In the genomic region with DNA sequence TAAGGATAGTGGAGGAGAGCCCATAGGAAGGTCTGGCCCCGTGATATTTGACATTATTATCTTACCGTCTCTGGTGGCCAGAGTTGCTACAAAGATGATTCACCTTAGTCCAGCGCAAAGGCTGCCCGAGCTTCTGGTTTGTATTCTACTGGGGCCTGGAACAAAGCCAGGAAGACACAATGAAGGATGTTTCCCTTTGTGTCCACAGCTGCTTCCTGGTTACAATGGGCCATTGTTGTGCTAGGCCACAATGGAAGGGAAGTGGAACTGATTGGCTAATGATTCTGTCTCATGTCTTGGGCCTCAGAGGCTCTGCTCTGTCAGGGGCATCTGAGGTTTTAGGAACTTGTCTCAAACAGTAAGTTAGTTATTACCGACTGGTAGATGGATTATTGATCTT, we compare ENCODE assay signal across 9 cellular contexts.
DNase-seq lines count a peak whose midpoint lies in the region; ATAC-seq and TF ChIP-seq lines count a peak whose summit lies in the region.
"Had no signal": no experiment of that assay in that cellular context is flagged by ENCODE, and none has a peak within 500 bp of the region (broad histone marks: within the 10 kb centered on the region; RNA-seq: fewer than 3 reads in every experiment).

No MANE protein-coding gene starts in this region.

- no peak overlapping the region for H3K27ac Mint-ChIP-seq in MCF 10A (ENCODE audit: low read depth, unreplicated experiment)

- H2AFZ ChIP-seq in MM.1S (ENCODE audit: low read length) = no peak overlapping the region

- H3K4me1 ChIP-seq in MM.1S (ENCODE audit: low read length) (no peaks in the 10 kb centered on the region), mesodermal cell (ENCODE audit: control insufficient read depth, insufficient read depth, low read length, poor library complexity, severe bottlenecking) (no peaks in the 10 kb centered on the region)

- no TSS peak for BruUV-seq in MCF 10A (replicated peaks; lab: Mats Ljungman, UMichigan)

- DNase-seq in A172 (ENCODE audit: low spot score) = peak; percentile 25
- peak; percentile 8 for DNase-seq in MM.1S
- DNase-seq in MCF 10A (ENCODE audit: unreplicated experiment) = peak; percentile 30
- no peak for DNase-seq in activated gamma-delta T cell treated with Interleukin-2 at 50 U/mL for 16 hours
- DNase-seq in NCI-H2171 treated with DMSO at 0.1 percent for 48 hours (lab: John Stamatoyannopoulos, UW) = no peak
- no peak for DNase-seq in activated effector memory CD4-positive, alpha-beta T cell treated with Interleukin-2 at 50 U/mL for 16 hours

- no peaks in the 10 kb centered on the region for H3K36me3 Mint-ChIP-seq in MCF 10A (ENCODE audit: insufficient read depth, unreplicated experiment)

- H3K27ac ChIP-seq in MM.1S (ENCODE audit: low read length) = no peak overlapping the region
- peak overlapping the region; percentile 54 for H3K27ac ChIP-seq in mesodermal cell (ENCODE audit: low read depth, low read length, severe bottlenecking)

- H3K9ac ChIP-seq in MM.1S (ENCODE audit: low read length) = no peak overlapping the region

- no peak overlapping the region for H3K4me2 ChIP-seq in MM.1S (ENCODE audit: low read depth, low read length)

- H3K79me2 ChIP-seq in MM.1S (ENCODE audit: low read length) = no peaks in the 10 kb centered on the region

- intact Hi-C loops in MCF 10A (cut with micrococcal nuclease) = no loop called here

- no peak overlapping the region for H3K4me3 ChIP-seq in MM.1S (ENCODE audit: low read length)
- no peak overlapping the region for H3K4me3 ChIP-seq in mesodermal cell (ENCODE audit: extremely low read depth, insufficient read depth, low read length, poor library complexity, severe bottlenecking)

- TF ChIP-seq CTCF in MM.1S (IDR thresholded peaks at IDR 0.05; ENCODE audit: low read length) = no peak
- no peak for TF ChIP-seq CTCF in MCF 10A (IDR thresholded peaks at IDR 0.05; ENCODE audit: unreplicated experiment)

- 90 to 93% methylated on average over 3 to 4 of the region's 5 CpGs for WGBS in mesodermal cell (ENCODE audit: insufficient coverage in 2 of 2), 2 experiments

- no peak overlapping the region for H3K4me3 Mint-ChIP-seq in MCF 10A (ENCODE audit: unreplicated experiment)

- H3K9me2 ChIP-seq in MM.1S (replicated peaks; ENCODE audit: insufficient read depth, low read length) = no peaks in the 10 kb centered on the region

- H3K27me3 Mint-ChIP-seq in MCF 10A (ENCODE audit: insufficient read depth, unreplicated experiment) = peaks cover under 1% of the 10 kb centered on the region

- H3K36me3 ChIP-seq in MM.1S (replicated peaks; ENCODE audit: insufficient read depth, low read length) = no peaks in the 10 kb centered on the region
- no peaks in the 10 kb centered on the region for H3K36me3 ChIP-seq in mesodermal cell (ENCODE audit: control insufficient read depth, insufficient read depth, low read length)

- POLR2A ChIA-PET in MCF 10A (lab: Yijun Ruan, JAX) = no interaction called here

- H3F3A ChIP-seq in MM.1S (ENCODE audit: insufficient read depth, low read length) = no peaks in the 10 kb centered on the region

- H3K4me1 Mint-ChIP-seq in MCF 10A (ENCODE audit: insufficient read depth, unreplicated experiment) = peaks cover 6% of the 10 kb centered on the region

- ATAC-seq in GM21447 (IDR thresholded peaks at IDR 0.05; ENCODE audit: unreplicated experiment) = peak; percentile 90
- ATAC-seq: Panc1 had no signal

- no peaks in the 10 kb centered on the region for H3K27me3 ChIP-seq in MM.1S (replicated peaks; ENCODE audit: insufficient read depth, low read length)

- H4K20me1 ChIP-seq in MM.1S (ENCODE audit: insufficient read depth, low read length) = no peaks in the 10 kb centered on the region

- CTCF ChIA-PET in MCF 10A (lab: Yijun Ruan, JAX) = no interaction called here

- no peaks in the 10 kb centered on the region for H3K9me3 Mint-ChIP-seq in MCF 10A (ENCODE audit: unreplicated experiment)

- H3K9me3 ChIP-seq in MM.1S (replicated peaks; ENCODE audit: insufficient read depth, low read length) = no peaks in the 10 kb centered on the region
- H3K9me3 ChIP-seq in mesodermal cell (ENCODE audit: control insufficient read depth, low read length) = no peaks in the 10 kb centered on the region

Comparison
In these comparisons a context has a peak if more than half of its experiments do, and no peak if none do; other contexts are left out.
1. DNase-seq: peak in A172 (single experiment), MM.1S (single experiment) and MCF 10A (single experiment); none in activated gamma-delta T cell treated with Interleukin-2 at 50 U/mL for 16 hours (single experiment), NCI-H2171 treated with DMSO at 0.1 percent for 48 hours (single experiment) and activated effector memory CD4-positive, alpha-beta T cell treated with Interleukin-2 at 50 U/mL for 16 hours (single experiment).